In genomic region chr16:58425245-58425644, GRCh38 we compare ENCODE assay signal across 16 cellular contexts. TPM values are rescaled to one million over a fixed set of nuclear protein-coding genes. Genes with fewer than 3 reads are reported as not detected.
A peak's percentile ranks its signal among the peaks of the same experiment; 100 is the strongest.
DNase-seq lines count a peak whose midpoint lies in the region; ATAC-seq, FAIRE-seq and TF ChIP-seq lines count a peak whose summit lies in the region.
"Had no signal": no experiment of that assay in that cellular context is flagged by ENCODE, and none has a peak within 500 bp of the region (broad histone marks: within the 10 kb centered on the region; RNA-seq: fewer than 3 reads in every experiment).

No MANE protein-coding gene starts in this region.

- ATAC-seq in activated CD8-positive, alpha-beta T cell treated with anti-CD3 and anti-CD28 coated beads, Interleukin-2, amount 10 ng/mL, durations not matched to agents 7 days and 5 days, result no peak
- no peak for ATAC-seq in activated CD8-positive, alpha-beta T cell treated with anti-CD3 and anti-CD28 coated beads for 36 hours
- no peak for ATAC-seq in K562
- ATAC-seq in activated T-helper 17 cell treated with anti-CD3 and anti-CD28 coated beads, Interleukin-2, amount 50 U/mL, for 72 hours (replicated peaks), result no peak
- ATAC-seq: HepG2 had no signal

- no peak for TF ChIP-seq CTCF in activated CD8-positive, alpha-beta T cell treated with anti-CD3 and anti-CD28 coated beads for 36 hours (IDR thresholded peaks at IDR 0.05)
- TF ChIP-seq CTCF in HEK293 (tag by site-specific recombination; IDR thresholded peaks at IDR 0.05) (no peak), K562 (IDR thresholded peaks at IDR 0.05 in 2 of 3, conservative IDR thresholded peaks at IDR 0.05 in 1 of 3; ENCODE audit: insufficient read depth in 2 of 3, low read depth in 1 of 3, low read length in 3 of 3) (no peak)

- H3K79me2 ChIP-seq in K562 (ENCODE audit: control insufficient read depth, insufficient read depth, low read length), result no peaks in the 10 kb centered on the region

- H4K20me1 ChIP-seq in K562 (replicated peaks; ENCODE audit: control insufficient read depth, insufficient read depth, low read length), result no peaks in the 10 kb centered on the region

- peaks cover 33 to 39% of the 10 kb centered on the region in 2 experiments; a peak in 4 of 5 replicates for H3K27me3 ChIP-seq in K562 (ENCODE audit: control insufficient read depth in 2 of 2, insufficient read depth in 2 of 2, low read length in 2 of 2)
- no peaks in the 10 kb centered on the region for H3K27me3 ChIP-seq in layer of hippocampus (ENCODE audit: control insufficient read depth, insufficient read depth, low read length)

- no peak for TF ChIP-seq RAD21 in K562 (CRISPR knock-in tag; conservative IDR thresholded peaks at IDR 0.05 in 1 of 2, IDR thresholded peaks at IDR 0.05 in 1 of 2)

- no peak overlapping the region for H3K4me3 ChIP-seq in HEK293 (ENCODE audit: low read depth, low read length)
- H3K4me3 ChIP-seq in K562, result no peak overlapping the region

- peak overlapping the region; percentile 10 for H3K27ac Mint-ChIP-seq in activated CD8-positive, alpha-beta T cell treated with anti-CD3 and anti-CD28 coated beads, Interleukin-2, amount 10 ng/mL, durations not matched to agents 7 days and 5 days
- H3K27ac Mint-ChIP-seq in activated CD8-positive, alpha-beta T cell treated with anti-CD3 and anti-CD28 coated beads for 36 hours, result no peak overlapping the region
- no peak overlapping the region for H3K27ac Mint-ChIP-seq in activated T-helper 17 cell treated with anti-CD3 and anti-CD28 coated beads, Interleukin-2, amount 50 U/mL, for 72 hours

- in situ Hi-C loops in K562 (cut with MboI), result no loop called here

- DNase-seq in activated CD8-positive, alpha-beta T cell treated with anti-CD3 and anti-CD28 coated beads, Interleukin-2, amount 10 ng/mL, durations not matched to agents 7 days and 5 days, result no peak
- no peak for DNase-seq in activated CD8-positive, alpha-beta T cell treated with anti-CD3 and anti-CD28 coated beads for 36 hours
- DNase-seq in K562 (ENCODE audit: extremely low read depth in 1 of 4, low spot score in 3 of 4), result no peak
- DNase-seq in NCI-H1436 treated with DMSO at 0.1 percent for 48 hours (lab: John Stamatoyannopoulos, UW), result no peak
- DNase-seq in anterior cingulate cortex (lab: John Stamatoyannopoulos, UW), result no peak
- DNase-seq: NCI-H146, NCI-H2081 treated with DMSO at 0.1 percent for 48 hours, NCI-H226, NCI-H526, OCI-M1 had no signal

- no peak for TF ChIP-seq POLR2A in K562 (conservative IDR thresholded peaks at IDR 0.05)

- no peak for TF ChIP-seq EP300 in K562 (IDR thresholded peaks at IDR 0.05; ENCODE audit: low read length)

- H3K9me1 ChIP-seq in K562 (ENCODE audit: control insufficient read depth, insufficient read depth, low read length), result peaks cover 2% of the 10 kb centered on the region

- no peaks in the 10 kb centered on the region for H3K9me3 Mint-ChIP-seq in activated CD8-positive, alpha-beta T cell treated with anti-CD3 and anti-CD28 coated beads, Interleukin-2, amount 10 ng/mL, durations not matched to agents 7 days and 5 days (ENCODE audit: insufficient read depth)
- no peaks in the 10 kb centered on the region for H3K9me3 Mint-ChIP-seq in activated CD8-positive, alpha-beta T cell treated with anti-CD3 and anti-CD28 coated beads for 36 hours
- H3K9me3 Mint-ChIP-seq in activated T-helper 17 cell treated with anti-CD3 and anti-CD28 coated beads, Interleukin-2, amount 50 U/mL, for 72 hours, result no peaks in the 10 kb centered on the region

- intact Hi-C loops in activated CD8-positive, alpha-beta T cell treated with anti-CD3 and anti-CD28 coated beads for 36 hours (cut with micrococcal nuclease), result no loop called here
- intact Hi-C loops in K562 (cut with micrococcal nuclease), result no loop called here

- peaks cover 23% of the 10 kb centered on the region for H3K4me1 Mint-ChIP-seq in activated CD8-positive, alpha-beta T cell treated with anti-CD3 and anti-CD28 coated beads, Interleukin-2, amount 10 ng/mL, durations not matched to agents 7 days and 5 days (ENCODE audit: low read depth)
- H3K4me1 Mint-ChIP-seq in activated CD8-positive, alpha-beta T cell treated with anti-CD3 and anti-CD28 coated beads for 36 hours (ENCODE audit: low read depth), result peaks cover 17% of the 10 kb centered on the region
- peaks cover 12% of the 10 kb centered on the region for H3K4me1 Mint-ChIP-seq in activated T-helper 17 cell treated with anti-CD3 and anti-CD28 coated beads, Interleukin-2, amount 50 U/mL, for 72 hours

- no peak overlapping the region for H3K27ac ChIP-seq in HEK293 (ENCODE audit: extremely low read depth, low read depth, low read length)
- H3K27ac ChIP-seq in K562 (ENCODE audit: extremely low read depth, low read depth, low read length), result no peak overlapping the region
- peak overlapping the region; percentile 54 for H3K27ac ChIP-seq in layer of hippocampus (ENCODE audit: low read depth, low read length)
- H3K27ac ChIP-seq: 22Rv1 had no signal

- no TSS peak for BruUV-seq in K562 (replicated peaks; lab: Mats Ljungman, UMichigan)

- CTCF ChIA-PET in activated CD8-positive, alpha-beta T cell treated with anti-CD3 and anti-CD28 coated beads, Interleukin-2, amount 10 ng/mL, durations not matched to agents 7 days and 5 days (lab: Charles Lee), result no interaction called here
- CTCF ChIA-PET in activated CD8-positive, alpha-beta T cell treated with anti-CD3 and anti-CD28 coated beads for 36 hours (lab: Charles Lee), result interaction anchor here (4.2 kb wide), 1 partner anchor 89 kb away, joined by 13 read pairs; no protein-coding TSS in a partner anchor
- CTCF ChIA-PET in HEK293 (lab: Yijun Ruan, JAX) (interaction anchor here (0.7 kb wide), 2 partner anchors 14 to 31 kb away, joined by 3 read pairs; no protein-coding TSS in a partner anchor), K562 (lab: Yijun Ruan, JAX; ENCODE audit: low intra/inter-chr PET ratio) (no interaction called here)

- FAIRE-seq in K562 (lab: Jason Lieb, UNC), result no peak
- FAIRE-seq: H54, HepG2 had no signal

- no peaks in the 10 kb centered on the region for H3K36me3 Mint-ChIP-seq in activated CD8-positive, alpha-beta T cell treated with anti-CD3 and anti-CD28 coated beads, Interleukin-2, amount 10 ng/mL, durations not matched to agents 7 days and 5 days (ENCODE audit: low read depth)
- H3K36me3 Mint-ChIP-seq in activated CD8-positive, alpha-beta T cell treated with anti-CD3 and anti-CD28 coated beads for 36 hours (ENCODE audit: low read depth), result no peaks in the 10 kb centered on the region
- H3K36me3 Mint-ChIP-seq in activated T-helper 17 cell treated with anti-CD3 and anti-CD28 coated beads, Interleukin-2, amount 50 U/mL, for 72 hours (ENCODE audit: low read depth), result no peaks in the 10 kb centered on the region

- H3K9ac ChIP-seq in K562 (ENCODE audit: insufficient read depth in 1 of 2, low read depth in 2 of 2, low read length in 2 of 2), result no peak overlapping the region

- H3K36me3 ChIP-seq in HEK293 (ENCODE audit: control insufficient read depth in 2 of 2, insufficient read depth in 1 of 2, low read length in 2 of 2) (no peaks in the 10 kb centered on the region), K562 (ENCODE audit: control insufficient read depth, insufficient read depth, low read length) (no peaks in the 10 kb centered on the region)

- H2AFZ ChIP-seq in K562 (ENCODE audit: low read depth, low read length), result no peak overlapping the region

- POLR2A ChIA-PET in activated CD8-positive, alpha-beta T cell treated with anti-CD3 and anti-CD28 coated beads, Interleukin-2, amount 10 ng/mL, durations not matched to agents 7 days and 5 days (lab: Charles Lee), result no interaction called here
- POLR2A ChIA-PET in activated CD8-positive, alpha-beta T cell treated with anti-CD3 and anti-CD28 coated beads for 36 hours (lab: Charles Lee), result no interaction called here
- POLR2A ChIA-PET in HEK293 (lab: Yijun Ruan, JAX) (no interaction called here), K562 (lab: Yijun Ruan, JAX) (no interaction called here)

- H3K4me2 ChIP-seq in K562 (ENCODE audit: insufficient read depth, low read length), result no peak overlapping the region

- H3K27me3 Mint-ChIP-seq in activated CD8-positive, alpha-beta T cell treated with anti-CD3 and anti-CD28 coated beads, Interleukin-2, amount 10 ng/mL, durations not matched to agents 7 days and 5 days (ENCODE audit: low read depth), result peaks cover 31% of the 10 kb centered on the region
- H3K27me3 Mint-ChIP-seq in activated CD8-positive, alpha-beta T cell treated with anti-CD3 and anti-CD28 coated beads for 36 hours, result peaks cover 6% of the 10 kb centered on the region
- H3K27me3 Mint-ChIP-seq in activated T-helper 17 cell treated with anti-CD3 and anti-CD28 coated beads, Interleukin-2, amount 50 U/mL, for 72 hours, result peaks cover 4% of the 10 kb centered on the region

- no peak overlapping the region for H3K4me3 Mint-ChIP-seq in activated CD8-positive, alpha-beta T cell treated with anti-CD3 and anti-CD28 coated beads, Interleukin-2, amount 10 ng/mL, durations not matched to agents 7 days and 5 days
- no peak overlapping the region for H3K4me3 Mint-ChIP-seq in activated CD8-positive, alpha-beta T cell treated with anti-CD3 and anti-CD28 coated beads for 36 hours
- H3K4me3 Mint-ChIP-seq in activated T-helper 17 cell treated with anti-CD3 and anti-CD28 coated beads, Interleukin-2, amount 50 U/mL, for 72 hours, result no peak overlapping the region

- 31% methylated on average over 8 of the region's 8 CpGs for WGBS in K562 (ENCODE audit: insufficient coverage, low coverage, missing lambda C conversion rate)

- H3K9me3 ChIP-seq in HEK293 (ENCODE audit: control insufficient read depth, insufficient read depth, low read depth, low read length) (no peaks in the 10 kb centered on the region), K562 (replicated peaks; ENCODE audit: control insufficient read depth, insufficient read depth, low read depth, low read length) (no peaks in the 10 kb centered on the region)

- no peaks in the 10 kb centered on the region for H3K4me1 ChIP-seq in HEK293 (ENCODE audit: control insufficient read depth, insufficient read depth, low read length)
- peaks cover 0 to 4% of the 10 kb centered on the region in 2 experiments; a peak in 2 of 5 replicates for H3K4me1 ChIP-seq in K562 (replicated peaks in 1 of 2; ENCODE audit: control insufficient read depth in 2 of 2, insufficient read depth in 2 of 2, low read length in 2 of 2)

RNA-seq across cellular contexts. Expression of gene GINS3, which starts 33.0 kb away (rescaled TPM):
- total RNA-seq in activated CD8-positive, alpha-beta T cell treated with anti-CD3 and anti-CD28 coated beads, Interleukin-2, amount 10 ng/mL, durations not matched to agents 7 days and 5 days, result 10 to 100 TPM; 16.3 to 18.0 TPM
- 10 to 100 TPM; 16.0 to 18.1 TPM for total RNA-seq in activated CD8-positive, alpha-beta T cell treated with anti-CD3 and anti-CD28 coated beads for 36 hours
- 14.3 and 15.6 TPM in 2 replicates for total RNA-seq in K562 (2011; cell fraction: chromatin; rRNA removed; ENCODE audit: low replicate concordance)
- 9.3 and 11.7 TPM in 2 replicates for total RNA-seq in K562 (2011; cell fraction: nucleolus; rRNA removed)
- total RNA-seq in K562 (2011; cell fraction: nucleoplasm; rRNA removed), result 13.7 and 18.9 TPM in 2 replicates
- total RNA-seq in K562 (2014; rRNA removed), result 18.1 and 18.3 TPM in 2 replicates
- total RNA-seq in K562 (2014; rRNA removed; fragmentation: Illumina TruSeq; extraction: Trizol), result 24.9 and 25.7 TPM in 2 replicates
- total RNA-seq in K562 (2015; rRNA removed; fragmentation: Illumina TruSeq; extraction: Trizol), result 26.7 and 27.0 TPM in 2 replicates
- total RNA-seq in K562 (2021), result 17.8 and 22.5 TPM in 2 replicates
- 18.6 and 24.6 TPM in 2 replicates for polyA plus RNA-seq in K562 (2011; rRNA removed)
- polyA plus RNA-seq in K562 (2011; cell fraction: cytosol; rRNA removed), result 14.0 and 17.9 TPM in 2 replicates
- 13.6 and 15.6 TPM in 2 replicates for polyA plus RNA-seq in K562 (2011; cell fraction: nucleus; rRNA removed)
- 15.0 and 17.9 TPM in 2 replicates for polyA plus RNA-seq in K562 (2012)
- 27.7 and 31.9 TPM in 2 replicates for polyA plus RNA-seq in K562 (2014; fragmentation: Illumina TruSeq; extraction: Trizol)
- 10 to 100 TPM; 25.4 to 28.1 TPM for polyA plus RNA-seq in K562 (2014; fragmentation: Nextera tagmentation; extraction: Ambion mirVana)
- 17.8 and 20.6 TPM in 2 replicates for polyA plus RNA-seq in K562 (2014; rRNA removed)
- polyA minus RNA-seq in K562 (2011; rRNA and poly(A)+ RNA removed), result 14.8 and 17.0 TPM in 2 replicates
- polyA minus RNA-seq in K562 (2011; cell fraction: cytosol; rRNA and poly(A)+ RNA removed), result 6.7 and 9.9 TPM in 2 replicates
- 6.3 and 6.7 TPM in 2 replicates for polyA minus RNA-seq in K562 (2011; cell fraction: nucleus; rRNA and poly(A)+ RNA removed)
- 10 to 100 TPM; 14.7 to 25.3 TPM for total RNA-seq in activated T-helper 17 cell treated with anti-CD3 and anti-CD28 coated beads, Interleukin-2, amount 50 U/mL, for 72 hours

Comparison
In these comparisons a context has a peak if more than half of its experiments do, and no peak if none do; other contexts are left out.
1. CTCF ChIA-PET loops: an anchor here in activated CD8-positive, alpha-beta T cell treated with anti-CD3 and anti-CD28 coated beads for 36 hours (4.2 kb wide) and HEK293 (0.7 kb wide); none called in activated CD8-positive, alpha-beta T cell treated with anti-CD3 and anti-CD28 coated beads, Interleukin-2, amount 10 ng/mL, durations not matched to agents 7 days and 5 days and K562.